8 cellular contexts compared by ENCODE assay signal in the genomic region with DNA sequence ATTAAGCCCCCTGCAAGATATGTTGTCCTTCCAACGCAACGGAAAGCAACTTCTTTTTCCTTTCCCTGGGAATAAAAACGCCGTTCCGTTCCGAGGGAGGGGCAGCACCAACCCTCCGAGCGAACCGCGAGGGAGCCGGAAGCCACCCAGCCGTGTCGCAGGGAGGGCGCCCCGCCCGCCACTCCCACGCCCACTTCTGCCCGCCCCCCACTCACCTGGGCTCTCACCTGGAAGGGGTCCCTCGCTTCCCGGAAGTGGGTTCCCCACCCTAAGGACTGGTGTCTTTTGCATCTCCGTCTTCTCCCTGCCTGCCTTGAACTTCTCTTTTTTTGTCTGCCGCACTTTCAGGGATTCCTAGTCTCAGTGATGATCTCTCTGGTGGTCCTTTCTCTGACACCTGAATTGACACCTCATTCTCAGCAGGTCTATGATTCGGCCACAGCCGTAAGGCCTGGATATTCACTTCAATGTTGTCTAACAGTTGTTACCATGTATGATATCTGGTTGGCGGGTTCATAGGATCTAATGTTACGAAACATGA. TPM values are rescaled to one million over a fixed set of nuclear protein-coding genes. Genes with fewer than 3 reads are reported as not detected.
DNase-seq lines count a peak whose midpoint lies in the region; ATAC-seq, FAIRE-seq and TF ChIP-seq lines count a peak whose summit lies in the region.

No MANE protein-coding gene starts in this region.

- peak overlapping the region; percentile 81 for H3K4me2 ChIP-seq in A549

- H3K9me3 Mint-ChIP-seq in stimulated activated naive CD8-positive, alpha-beta T cell treated with anti-CD3 and anti-CD28 coated beads, Interleukin-15, Interleukin-2, amounts not matched to agents 100 ng/mL and 50 ng/mL, for 24 hours, result no peaks in the 10 kb centered on the region

- peaks cover 4% of the 10 kb centered on the region for H3K36me3 Mint-ChIP-seq in stimulated activated naive CD8-positive, alpha-beta T cell treated with anti-CD3 and anti-CD28 coated beads, Interleukin-15, Interleukin-2, amounts not matched to agents 100 ng/mL and 50 ng/mL, for 24 hours (ENCODE audit: low read depth)

- 0 out of 2 replicates have a peak overlapping the region, but pooled peaks have one; percentile 14 for H3K9ac ChIP-seq in HUES64 (ENCODE audit: low read depth, low read length)

- TF ChIP-seq EP300 in A549 (IDR thresholded peaks at IDR 0.05), result no peak

- peaks cover 7% of the 10 kb centered on the region for H3K27me3 Mint-ChIP-seq in stimulated activated naive CD8-positive, alpha-beta T cell treated with anti-CD3 and anti-CD28 coated beads, Interleukin-15, Interleukin-2, amounts not matched to agents 100 ng/mL and 50 ng/mL, for 24 hours

- peak in 1 of 2 experiments; percentile 65 for DNase-seq in A549 (ENCODE audit: low read depth in 1 of 2, low spot score in 1 of 2)
- DNase-seq in activated CD4-positive, CD25-positive, alpha-beta regulatory T cell (lab: John Stamatoyannopoulos, UW), result peak; percentile 11 to 33 (median 32)
- no peak for DNase-seq in central memory CD4-positive, alpha-beta T cell

- 0 out of 3 replicates have a peak, but pooled peaks cover 3% of the 10 kb centered on the region for H3K4me1 ChIP-seq in A549
- no peaks in the 10 kb centered on the region; the same call in 1 of the 2 replicates for H3K4me1 ChIP-seq in HUES64 (ENCODE audit: insufficient read depth, low read length)
- H3K4me1 ChIP-seq in ectodermal cell (ENCODE audit: control insufficient read depth, insufficient read depth, low read length), result no peaks in the 10 kb centered on the region
- H3K4me1 ChIP-seq in muscle layer of duodenum (ENCODE audit: control insufficient read depth in 1 of 2, insufficient read depth in 2 of 2, low read length in 2 of 2), result peaks cover 0 to under 1% of the 10 kb centered on the region in 2 donors

- no peak for TF ChIP-seq RAD21 in A549 (conservative IDR thresholded peaks at IDR 0.05 in 1 of 2, IDR thresholded peaks at IDR 0.05 in 1 of 2)

- peak overlapping the region; percentile 94 for H3K27ac Mint-ChIP-seq in stimulated activated naive CD8-positive, alpha-beta T cell treated with anti-CD3 and anti-CD28 coated beads, Interleukin-15, Interleukin-2, amounts not matched to agents 100 ng/mL and 50 ng/mL, for 24 hours

- H3K36me3 ChIP-seq in HUES64 (ENCODE audit: insufficient read depth, low read length) (no peaks in the 10 kb centered on the region), ectodermal cell (ENCODE audit: control insufficient read depth, insufficient read depth, low read length) (no peaks in the 10 kb centered on the region), muscle layer of duodenum (ENCODE audit: control insufficient read depth in 1 of 2, insufficient read depth in 2 of 2, low read length in 2 of 2) (no peaks in the 10 kb centered on the region)

- peak; percentile 72 to 76 for ATAC-seq in A549
- ATAC-seq in GM19035 (IDR thresholded peaks at IDR 0.05; ENCODE audit: unreplicated experiment), result peak; percentile 41

- CTCF ChIA-PET in A549 (lab: Yijun Ruan, JAX), result interaction anchor here (5.8 kb wide), 1 partner anchor 257 kb away, joined by 275 read pairs; no protein-coding TSS in a partner anchor

- H3K27ac ChIP-seq in A549 (peak overlapping the region; percentile 86 to 95), HUES64 (ENCODE audit: low read depth, low read length) (no peak overlapping the region), ectodermal cell (ENCODE audit: insufficient read depth, low read depth, low read length, poor library complexity, severe bottlenecking) (no peak overlapping the region), muscle layer of duodenum (ENCODE audit: low read length) (peak overlapping the region; percentile 75)

- H3K4me3 ChIP-seq in A549 (peak overlapping the region; percentile 71), HUES64 (ENCODE audit: low read length) (peak overlapping the region; percentile 68), ectodermal cell (ENCODE audit: insufficient read depth, low read depth, low read length) (peak overlapping the region; percentile 64), muscle layer of duodenum (ENCODE audit: low read depth in 1 of 2, low read length in 2 of 2) (peak overlapping the region; percentile 70 to 77)

- TF ChIP-seq CTCF in A549 (IDR thresholded peaks at IDR 0.05), result no peak

- H3K4me3 Mint-ChIP-seq in stimulated activated naive CD8-positive, alpha-beta T cell treated with anti-CD3 and anti-CD28 coated beads, Interleukin-15, Interleukin-2, amounts not matched to agents 100 ng/mL and 50 ng/mL, for 24 hours, result peak overlapping the region; percentile 84

- POLR2A ChIA-PET in A549 (lab: Yijun Ruan, JAX), result no interaction called here

- 9% methylated on average over 21 of the region's 26 CpGs for WGBS in A549 (ENCODE audit: missing lambda C conversion rate)
- WGBS in HUES64, result 13% methylated on average over 26 of the region's 26 CpGs
- WGBS in ectodermal cell, 2 experiments, result 13 to 14% methylated on average over 26 of the region's 26 CpGs

- FAIRE-seq in A549 (lab: Jason Lieb, UNC), result peak; percentile 18

- H3K9me3 ChIP-seq in A549 (no peaks in the 10 kb centered on the region), HUES64 (ENCODE audit: insufficient read depth, low read depth, low read length) (no peaks in the 10 kb centered on the region), ectodermal cell (ENCODE audit: control insufficient read depth, low read length) (no peaks in the 10 kb centered on the region), muscle layer of duodenum (ENCODE audit: control insufficient read depth in 1 of 2, low read length in 2 of 2) (no peaks in the 10 kb centered on the region)

- H3K27me3 ChIP-seq in HUES64 (ENCODE audit: insufficient read depth, low read length), result no peaks in the 10 kb centered on the region
- no peaks in the 10 kb centered on the region for H3K27me3 ChIP-seq in ectodermal cell (ENCODE audit: control insufficient read depth, insufficient read depth, low read length, poor library complexity, severe bottlenecking)
- no peaks in the 10 kb centered on the region for H3K27me3 ChIP-seq in muscle layer of duodenum (ENCODE audit: low read depth, low read length)

- no peak for TF ChIP-seq POLR2A in A549 (IDR thresholded peaks at IDR 0.05; ENCODE audit: low read length)

- H3K4me1 Mint-ChIP-seq in stimulated activated naive CD8-positive, alpha-beta T cell treated with anti-CD3 and anti-CD28 coated beads, Interleukin-15, Interleukin-2, amounts not matched to agents 100 ng/mL and 50 ng/mL, for 24 hours (ENCODE audit: low read depth), result peaks cover 11% of the 10 kb centered on the region

TF ChIP-seq in A549, 52 proteins besides CTCF, POLR2A, EP300 and RAD21:
- TF ChIP-seq HOXB13 (CRISPR knock-in tag; IDR thresholded peaks at IDR 0.05; ENCODE audit: low read depth) (no peak), GATA3 (IDR thresholded peaks at IDR 0.05; ENCODE audit: borderline replicate concordance) (0 out of 2 replicates have a peak, but pooled peaks have one; percentile 1), ZNF302 (CRISPR knock-in tag; IDR thresholded peaks at IDR 0.05) (no peak), CEBPB (IDR thresholded peaks at IDR 0.05) (peak in 1 of 2 experiments; percentile 33; a peak in 1 of 4 replicates)

RNA-seq across cellular contexts. Expression of gene SLC47A1, which starts 25.3 kb away (rescaled TPM):
- polyA plus RNA-seq in A549 (2011; rRNA removed), result 21.1 and 35.1 TPM in 2 replicates
- polyA plus RNA-seq in A549 (2012; cell fraction: cytosol; rRNA removed), result 18.6 and 25.8 TPM in 2 replicates
- polyA plus RNA-seq in A549 (2012; cell fraction: nucleus; rRNA removed), result 48.3 and 50.2 TPM in 2 replicates
- polyA plus RNA-seq in A549 (2017; fragmentation: RNase III; extraction: RNeasy Plus Mini Kit Qiagen cat#74134 plus additional on column Dnase treatment), result 20.4 to 24.6 TPM (median 24.2 TPM) in 3 replicates
- 60.5 and 93.6 TPM in 2 replicates for polyA minus RNA-seq in A549 (2011; rRNA and poly(A)+ RNA removed)
- 1.3 TPM for polyA plus RNA-seq in HUES64 (2013, experiment 1 of 2)
- 2.0 TPM for polyA plus RNA-seq in HUES64 (2013, experiment 2 of 2)
- polyA plus RNA-seq in ectodermal cell (2013, experiment 1 of 4), result 0.74 TPM
- 0.34 TPM for polyA plus RNA-seq in ectodermal cell (2013, experiment 2 of 4)
- 0.21 TPM for polyA plus RNA-seq in ectodermal cell (2013, experiment 3 of 4)
- 0.61 TPM for polyA plus RNA-seq in ectodermal cell (2013, experiment 4 of 4)

Comparison
In these comparisons a context has a peak if more than half of its experiments do, and no peak if none do; other contexts are left out.
1. H3K27ac ChIP-seq: peak in A549 (2 of 2) and muscle layer of duodenum (single experiment); none in HUES64 (single experiment) and ectodermal cell (single experiment).
2. Peak in every context shown above with its lines, with median percentiles within 50 percentile points of each other: H3K4me3 ChIP-seq.